ENCODE assay signal across 11 cellular contexts in genomic region chrX:85379174-85379907, GRCh38. TPM values are rescaled to one million over a fixed set of nuclear protein-coding genes. Genes with fewer than 3 reads are reported as not detected.
A peak's percentile ranks its signal among the peaks of the same experiment; 100 is the strongest.
DNase-seq lines count a peak whose midpoint lies in the region; ATAC-seq and TF ChIP-seq lines count a peak whose summit lies in the region.
"Had no signal": no experiment of that assay in that cellular context is flagged by ENCODE, and none has a peak within 500 bp of the region (broad histone marks: within the 10 kb centered on the region; RNA-seq: fewer than 3 reads in every experiment).

A gene with protein sequence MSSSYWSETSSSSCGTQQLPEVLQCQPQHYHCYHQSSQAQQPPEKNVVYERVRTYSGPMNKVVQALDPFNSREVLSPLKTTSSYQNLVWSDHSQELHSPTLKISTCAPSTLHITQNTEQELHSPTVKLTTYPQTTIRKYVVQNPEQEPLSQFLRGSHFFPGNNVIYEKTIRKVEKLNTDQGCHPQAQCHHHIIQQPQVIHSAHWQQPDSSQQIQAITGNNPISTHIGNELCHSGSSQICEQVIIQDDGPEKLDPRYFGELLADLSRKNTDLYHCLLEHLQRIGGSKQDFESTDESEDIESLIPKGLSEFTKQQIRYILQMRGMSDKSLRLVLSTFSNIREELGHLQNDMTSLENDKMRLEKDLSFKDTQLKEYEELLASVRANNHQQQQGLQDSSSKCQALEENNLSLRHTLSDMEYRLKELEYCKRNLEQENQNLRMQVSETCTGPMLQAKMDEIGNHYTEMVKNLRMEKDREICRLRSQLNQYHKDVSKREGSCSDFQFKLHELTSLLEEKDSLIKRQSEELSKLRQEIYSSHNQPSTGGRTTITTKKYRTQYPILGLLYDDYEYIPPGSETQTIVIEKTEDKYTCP (minus strand): TSS chrX:85379665. CDS start chrX:85379454, 211 bp downstream.

- POLR2A ChIA-PET in activated CD4-positive, alpha-beta memory T cell treated with anti-CD3 and anti-CD28 coated beads for 36 hours (lab: Charles Lee): no interaction called here
- POLR2A ChIA-PET in activated CD4-positive, alpha-beta memory T cell treated with anti-CD3 and anti-CD28 coated beads, Interleukin-2, amount 10 ng/mL, durations not matched to agents 7 days and 5 days (lab: Charles Lee): no interaction called here

- H3K36me3 Mint-ChIP-seq in activated CD4-positive, alpha-beta memory T cell treated with anti-CD3 and anti-CD28 coated beads for 36 hours: no peaks in the 10 kb centered on the region
- H3K36me3 Mint-ChIP-seq in activated CD4-positive, alpha-beta memory T cell treated with anti-CD3 and anti-CD28 coated beads, Interleukin-2, amount 10 ng/mL, durations not matched to agents 7 days and 5 days (ENCODE audit: low read depth): no peaks in the 10 kb centered on the region
- H3K36me3 Mint-ChIP-seq in endodermal cell (ENCODE audit: low read depth): no peaks in the 10 kb centered on the region

- peak within 1 kb of the TSS; percentile 8 for H3K4me3 Mint-ChIP-seq in activated CD4-positive, alpha-beta memory T cell treated with anti-CD3 and anti-CD28 coated beads for 36 hours
- no peak within 1 kb of the TSS for H3K4me3 Mint-ChIP-seq in activated CD4-positive, alpha-beta memory T cell treated with anti-CD3 and anti-CD28 coated beads, Interleukin-2, amount 10 ng/mL, durations not matched to agents 7 days and 5 days
- H3K4me3 Mint-ChIP-seq in endodermal cell: no peak within 1 kb of the TSS
- H3K4me3 Mint-ChIP-seq: dendritic cell treated with granulocyte-macrophage colony-stimulating factor and Interleukin-4, amounts not matched to agents 40 ng/mL and 50 ng/mL, for 4 days had no signal

- no peak within 1 kb of the TSS for H3K27ac Mint-ChIP-seq in activated CD4-positive, alpha-beta memory T cell treated with anti-CD3 and anti-CD28 coated beads for 36 hours
- H3K27ac Mint-ChIP-seq in activated CD4-positive, alpha-beta memory T cell treated with anti-CD3 and anti-CD28 coated beads, Interleukin-2, amount 10 ng/mL, durations not matched to agents 7 days and 5 days: no peak within 1 kb of the TSS
- H3K27ac Mint-ChIP-seq in endodermal cell: no peak within 1 kb of the TSS
- H3K27ac Mint-ChIP-seq: dendritic cell treated with granulocyte-macrophage colony-stimulating factor and Interleukin-4, amounts not matched to agents 40 ng/mL and 50 ng/mL, for 4 days; progenitor cell of endocrine pancreas had no signal

- DNase-seq in activated CD4-positive, alpha-beta memory T cell treated with anti-CD3 and anti-CD28 coated beads for 36 hours: no peak
- DNase-seq in activated CD4-positive, alpha-beta memory T cell treated with anti-CD3 and anti-CD28 coated beads, Interleukin-2, amount 10 ng/mL, durations not matched to agents 7 days and 5 days: no peak
- peak; percentile 32 for DNase-seq in NCI-H460 (ENCODE audit: extremely low read depth, low read depth)
- DNase-seq in endodermal cell: peak; percentile 39
- DNase-seq in upper lobe of right lung: no peak
- no peak for DNase-seq in tibial artery
- no peak for DNase-seq in Kasumi-1 (lab: John Stamatoyannopoulos, UW)
- DNase-seq: KG1 had no signal

- H3K4me1 Mint-ChIP-seq in activated CD4-positive, alpha-beta memory T cell treated with anti-CD3 and anti-CD28 coated beads for 36 hours (ENCODE audit: low read depth): no peaks in the 10 kb centered on the region
- H3K4me1 Mint-ChIP-seq in activated CD4-positive, alpha-beta memory T cell treated with anti-CD3 and anti-CD28 coated beads, Interleukin-2, amount 10 ng/mL, durations not matched to agents 7 days and 5 days: no peaks in the 10 kb centered on the region
- H3K4me1 Mint-ChIP-seq in endodermal cell: no peaks in the 10 kb centered on the region

- H3K4me3 ChIP-seq in endodermal cell (ENCODE audit: low read length) (no peak within 1 kb of the TSS), upper lobe of right lung (peak within 1 kb of the TSS; percentile 8), tibial artery (no peak within 1 kb of the TSS)

- H3K9ac ChIP-seq in endodermal cell (ENCODE audit: extremely low read depth, low read length, poor library complexity, severe bottlenecking): no peak within 1 kb of the TSS

- TF ChIP-seq CTCF in endodermal cell (conservative IDR thresholded peaks at IDR 0.05) (no peak), upper lobe of right lung (IDR thresholded peaks at IDR 0.05) (no peak), tibial artery (IDR thresholded peaks at IDR 0.05) (no peak)

- whole genome bisulfite sequencing in endodermal cell (ENCODE audit: insufficient coverage in 1 of 2, insufficient read length in 1 of 2), 2 experiments: 83 to 94% methylated on average over 3 to 12 of the region's 12 CpGs

- H3K27ac ChIP-seq in endodermal cell (ENCODE audit: low read depth, low read length): no peak within 1 kb of the TSS
- no peak within 1 kb of the TSS for H3K27ac ChIP-seq in upper lobe of right lung
- no peak within 1 kb of the TSS for H3K27ac ChIP-seq in tibial artery

- H3K36me3 ChIP-seq in endodermal cell (ENCODE audit: control insufficient read depth, insufficient read depth, low read length): no peaks in the 10 kb centered on the region
- no peaks in the 10 kb centered on the region for H3K36me3 ChIP-seq in upper lobe of right lung
- H3K36me3 ChIP-seq in tibial artery: no peaks in the 10 kb centered on the region

- H3K27me3 Mint-ChIP-seq in activated CD4-positive, alpha-beta memory T cell treated with anti-CD3 and anti-CD28 coated beads for 36 hours: no peaks in the 10 kb centered on the region
- H3K27me3 Mint-ChIP-seq in activated CD4-positive, alpha-beta memory T cell treated with anti-CD3 and anti-CD28 coated beads, Interleukin-2, amount 10 ng/mL, durations not matched to agents 7 days and 5 days: no peaks in the 10 kb centered on the region
- no peaks in the 10 kb centered on the region for H3K27me3 Mint-ChIP-seq in endodermal cell (ENCODE audit: insufficient read depth)
- H3K27me3 Mint-ChIP-seq: dendritic cell treated with granulocyte-macrophage colony-stimulating factor and Interleukin-4, amounts not matched to agents 40 ng/mL and 50 ng/mL, for 4 days; progenitor cell of endocrine pancreas had no signal

- no peak for ATAC-seq in upper lobe of right lung
- ATAC-seq in HG03045 (IDR thresholded peaks at IDR 0.05; ENCODE audit: unreplicated experiment): no peak

- no peaks in the 10 kb centered on the region for H3K4me1 ChIP-seq in endodermal cell (ENCODE audit: control insufficient read depth, insufficient read depth, low read length)
- no peaks in the 10 kb centered on the region for H3K4me1 ChIP-seq in upper lobe of right lung
- H3K4me1 ChIP-seq in tibial artery: no peaks in the 10 kb centered on the region

- H3K9me3 ChIP-seq in endodermal cell (ENCODE audit: control insufficient read depth, low read length): no peaks in the 10 kb centered on the region
- no peaks in the 10 kb centered on the region for H3K9me3 ChIP-seq in upper lobe of right lung
- no peaks in the 10 kb centered on the region for H3K9me3 ChIP-seq in tibial artery

- no peaks in the 10 kb centered on the region for H3K9me3 Mint-ChIP-seq in activated CD4-positive, alpha-beta memory T cell treated with anti-CD3 and anti-CD28 coated beads for 36 hours
- H3K9me3 Mint-ChIP-seq in activated CD4-positive, alpha-beta memory T cell treated with anti-CD3 and anti-CD28 coated beads, Interleukin-2, amount 10 ng/mL, durations not matched to agents 7 days and 5 days: no peaks in the 10 kb centered on the region
- peaks cover 35% of the 10 kb centered on the region for H3K9me3 Mint-ChIP-seq in endodermal cell
- H3K9me3 Mint-ChIP-seq: dendritic cell treated with granulocyte-macrophage colony-stimulating factor and Interleukin-4, amounts not matched to agents 40 ng/mL and 50 ng/mL, for 4 days had no signal

- CTCF ChIA-PET in activated CD4-positive, alpha-beta memory T cell treated with anti-CD3 and anti-CD28 coated beads for 36 hours (lab: Charles Lee): no interaction called here
- CTCF ChIA-PET in activated CD4-positive, alpha-beta memory T cell treated with anti-CD3 and anti-CD28 coated beads, Interleukin-2, amount 10 ng/mL, durations not matched to agents 7 days and 5 days (lab: Charles Lee): no interaction called here

- intact Hi-C loops in activated CD4-positive, alpha-beta memory T cell treated with anti-CD3 and anti-CD28 coated beads for 36 hours (cut with micrococcal nuclease): no loop called here
- intact Hi-C loops in upper lobe of right lung (cut with DNase I) (no loop called here), tibial artery (cut with DNase I; ENCODE audit: low total_unique reads) (no loop called here)

- H3K27me3 ChIP-seq in endodermal cell (ENCODE audit: control insufficient read depth, insufficient read depth, low read length, poor library complexity, severe bottlenecking): no peaks in the 10 kb centered on the region
- no peaks in the 10 kb centered on the region for H3K27me3 ChIP-seq in upper lobe of right lung
- H3K27me3 ChIP-seq in tibial artery: no peaks in the 10 kb centered on the region

RNA-seq across cellular contexts. Expression of the gene that starts here (rescaled TPM):
- total RNA-seq in activated CD4-positive, alpha-beta memory T cell treated with anti-CD3 and anti-CD28 coated beads for 36 hours: under 1 TPM; 0.21 to 0.22 TPM
- under 1 TPM; 0.33 to 0.35 TPM for total RNA-seq in activated CD4-positive, alpha-beta memory T cell treated with anti-CD3 and anti-CD28 coated beads, Interleukin-2, amount 10 ng/mL, durations not matched to agents 7 days and 5 days
- 11.9 and 12.5 TPM in 2 replicates for total RNA-seq in NCI-H460 (2014; rRNA removed; shearing (Covaris generic))
- 2.0 and 7.4 TPM in 2 replicates for polyA plus RNA-seq in NCI-H460 (2014; cell fraction: nucleus; rRNA removed)
- total RNA-seq in endodermal cell: not detected
- not detected for polyA plus RNA-seq in endodermal cell (2013, experiment 1 of 2)
- polyA plus RNA-seq in endodermal cell (2013, experiment 2 of 2): not detected
- 3.4 TPM for total RNA-seq in upper lobe of right lung

Comparison
In these comparisons a context has a peak if more than half of its experiments do, and no peak if none do; other contexts are left out.
1. Peak in DNase-seq in endodermal cell; RNA of the gene not detected or under 1 TPM.